2 cellular contexts compared by ENCODE assay signal in genomic region chr21:38354231-38354630, GRCh38.
TF ChIP-seq lines count a peak whose summit lies in the region.

No MANE protein-coding gene starts in this region.

TF ChIP-seq in A549, 52 proteins besides CTCF, POLR2A, EP300 and RAD21 (continued from another document):
- TF ChIP-seq ATOH8 (CRISPR knock-in tag; IDR thresholded peaks at IDR 0.05; ENCODE audit: low read depth) (no peak), CHD2 (IDR thresholded peaks at IDR 0.05; ENCODE audit: low read length, partially characterized antibody) (no peak), GATA3 (IDR thresholded peaks at IDR 0.05; ENCODE audit: borderline replicate concordance) (no peak), RARB (CRISPR knock-in tag; IDR thresholded peaks at IDR 0.05) (no peak), JUN (IDR thresholded peaks at IDR 0.05) (no peak), REST (IDR thresholded peaks at IDR 0.05) (no peak), HEYL (CRISPR knock-in tag; IDR thresholded peaks at IDR 0.05) (no peak), HOXB13 (CRISPR knock-in tag; IDR thresholded peaks at IDR 0.05; ENCODE audit: low read depth) (no peak), MAZ (IDR thresholded peaks at IDR 0.05; ENCODE audit: borderline replicate concordance, low read depth, low read length) (no peak), USF2 (IDR thresholded peaks at IDR 0.05) (no peak), POLR2AphosphoS2 (conservative IDR thresholded peaks at IDR 0.05; ENCODE audit: low read length) (no peak)

TF ChIP-seq in H1, 55 proteins besides CTCF, POLR2A, EP300 and RAD21 (continued from another document):
- TF ChIP-seq ATF3 (IDR thresholded peaks at IDR 0.05; ENCODE audit: insufficient read depth, low read depth, low read length) (no peak), RBBP5 (IDR thresholded peaks at IDR 0.05; ENCODE audit: borderline replicate concordance, low read depth, low read length) (no peak), MAFK (IDR thresholded peaks at IDR 0.05; ENCODE audit: low read depth, low read length) (no peak), TAF1 (IDR thresholded peaks at IDR 0.05; ENCODE audit: low read depth, low read length) (no peak), POLR2AphosphoS5 (IDR thresholded peaks at IDR 0.05; ENCODE audit: low read depth, low read length) (no peak), SP4 (IDR thresholded peaks at IDR 0.05; ENCODE audit: low read length) (no peak), CHD7 (IDR thresholded peaks at IDR 0.05; ENCODE audit: insufficient replicate concordance, low read length) (no peak), KDM4A (IDR thresholded peaks at IDR 0.05; ENCODE audit: low read depth, low read length, severe bottlenecking) (no peak), SP1 (IDR thresholded peaks at IDR 0.05; ENCODE audit: low read depth, low read length) (no peak), GTF2F1 (IDR thresholded peaks at IDR 0.05; ENCODE audit: borderline replicate concordance, low read depth, low read length) (no peak), RXRA (IDR thresholded peaks at IDR 0.05; ENCODE audit: insufficient read depth, low read depth, low read length) (no peak), SP2 (IDR thresholded peaks at IDR 0.05; ENCODE audit: low read length) (no peak), TBP (IDR thresholded peaks at IDR 0.05; ENCODE audit: low read depth, low read length) (no peak), PHF8 (conservative IDR thresholded peaks at IDR 0.05; ENCODE audit: low read depth, low read length) (no peak), SIRT6 (IDR thresholded peaks at IDR 0.05; ENCODE audit: low read length) (no peak)
